Comparison of ENCODE assay signal across 8 cellular contexts in genomic region chr7:130668258-130669050, GRCh38. TPM values are rescaled to one million over a fixed set of nuclear protein-coding genes. Genes with fewer than 3 reads are reported as not detected.
DNase-seq lines count a peak whose midpoint lies in the region; ATAC-seq and TF ChIP-seq lines count a peak whose summit lies in the region.

A gene with protein sequence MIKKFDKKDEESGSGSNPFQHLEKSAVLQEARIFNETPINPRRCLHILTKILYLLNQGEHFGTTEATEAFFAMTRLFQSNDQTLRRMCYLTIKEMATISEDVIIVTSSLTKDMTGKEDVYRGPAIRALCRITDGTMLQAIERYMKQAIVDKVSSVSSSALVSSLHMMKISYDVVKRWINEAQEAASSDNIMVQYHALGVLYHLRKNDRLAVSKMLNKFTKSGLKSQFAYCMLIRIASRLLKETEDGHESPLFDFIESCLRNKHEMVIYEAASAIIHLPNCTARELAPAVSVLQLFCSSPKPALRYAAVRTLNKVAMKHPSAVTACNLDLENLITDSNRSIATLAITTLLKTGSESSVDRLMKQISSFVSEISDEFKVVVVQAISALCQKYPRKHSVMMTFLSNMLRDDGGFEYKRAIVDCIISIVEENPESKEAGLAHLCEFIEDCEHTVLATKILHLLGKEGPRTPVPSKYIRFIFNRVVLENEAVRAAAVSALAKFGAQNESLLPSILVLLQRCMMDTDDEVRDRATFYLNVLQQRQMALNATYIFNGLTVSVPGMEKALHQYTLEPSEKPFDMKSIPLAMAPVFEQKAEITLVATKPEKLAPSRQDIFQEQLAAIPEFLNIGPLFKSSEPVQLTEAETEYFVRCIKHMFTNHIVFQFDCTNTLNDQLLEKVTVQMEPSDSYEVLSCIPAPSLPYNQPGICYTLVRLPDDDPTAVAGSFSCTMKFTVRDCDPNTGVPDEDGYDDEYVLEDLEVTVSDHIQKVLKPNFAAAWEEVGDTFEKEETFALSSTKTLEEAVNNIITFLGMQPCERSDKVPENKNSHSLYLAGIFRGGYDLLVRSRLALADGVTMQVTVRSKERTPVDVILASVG (minus strand): TSS chr7:130668748. CDS start chr7:130668668, 80 bp downstream.

- peak within 1 kb of the TSS; percentile 70 to 77 for H3K4me3 ChIP-seq in prostate gland
- H3K4me3 ChIP-seq in upper lobe of right lung = peak within 1 kb of the TSS; percentile 86

- ATAC-seq in HG02763 (IDR thresholded peaks at IDR 0.05; ENCODE audit: unreplicated experiment) (peak; percentile 96), left cardiac atrium (peak; percentile 99 to 100), upper lobe of right lung (peak; percentile 99)

- peaks cover 19% of the 10 kb centered on the region for H3K4me1 Mint-ChIP-seq in T-helper 1 cell treated with Interleukin-12 subunit alpha and Interleukin-12 subunit beta and Interleukin-4 antibody, amounts not matched to agents 30 μg/mL and 1 μg/mL, for 36 hours (ENCODE audit: low read depth)

- under 1% methylated on average over 72 of the region's 98 CpGs for WGBS in prostate gland

- H3K9me3 Mint-ChIP-seq in T-helper 1 cell treated with Interleukin-12 subunit alpha and Interleukin-12 subunit beta and Interleukin-4 antibody, amounts not matched to agents 30 μg/mL and 1 μg/mL, for 36 hours = no peaks in the 10 kb centered on the region

- TF ChIP-seq CTCF in prostate gland (IDR thresholded peaks at IDR 0.05) (no peak), upper lobe of right lung (IDR thresholded peaks at IDR 0.05) (no peak)

- peak; percentile 74 for TF ChIP-seq POLR2A in GM15510 (IDR thresholded peaks at IDR 0.05; ENCODE audit: borderline replicate concordance, extremely low read depth, insufficient read length)
- peak; percentile 19 for TF ChIP-seq POLR2A in prostate gland (IDR thresholded peaks at IDR 0.05)

- H3K4me1 ChIP-seq in prostate gland (replicated peaks) = no peaks in the 10 kb centered on the region
- peaks cover 8% of the 10 kb centered on the region for H3K4me1 ChIP-seq in upper lobe of right lung

- H3K27me3 ChIP-seq in prostate gland (replicated peaks; ENCODE audit: insufficient read depth) (no peaks in the 10 kb centered on the region), upper lobe of right lung (no peaks in the 10 kb centered on the region)

- DNase-seq in NCI-H128 (lab: John Stamatoyannopoulos, UW; ENCODE audit: unreplicated experiment) (peak; percentile 66), amniotic stem cell (lab: John Stamatoyannopoulos, UW) (peak; percentile 47), left cardiac atrium (peak; percentile 89), prostate gland (ENCODE audit: low spot score) (peak; percentile 78), upper lobe of right lung (peak; percentile 93)

- peak within 1 kb of the TSS; percentile 45 for H3K27ac Mint-ChIP-seq in T-helper 1 cell treated with Interleukin-12 subunit alpha and Interleukin-12 subunit beta and Interleukin-4 antibody, amounts not matched to agents 30 μg/mL and 1 μg/mL, for 36 hours

- H3K27ac ChIP-seq in prostate gland (peak within 1 kb of the TSS; percentile 77 to 83), upper lobe of right lung (peak within 1 kb of the TSS; percentile 78)

- no peaks in the 10 kb centered on the region for H3K36me3 ChIP-seq in prostate gland
- no peaks in the 10 kb centered on the region for H3K36me3 ChIP-seq in upper lobe of right lung

- peaks cover 4% of the 10 kb centered on the region for H3K36me3 Mint-ChIP-seq in T-helper 1 cell treated with Interleukin-12 subunit alpha and Interleukin-12 subunit beta and Interleukin-4 antibody, amounts not matched to agents 30 μg/mL and 1 μg/mL, for 36 hours (ENCODE audit: low read depth)

- H3K9me3 ChIP-seq in prostate gland = no peaks in the 10 kb centered on the region
- no peaks in the 10 kb centered on the region for H3K9me3 ChIP-seq in upper lobe of right lung

- intact Hi-C loops in left cardiac atrium (cut with DNase I) (loop anchor here in 1 of 2 donors (10.0 kb wide), 1 partner anchor 174 kb away; the partner anchor contains the start of gene MEST), prostate gland (cut with DNase I) (loop anchor here (2.0 kb wide), 1 partner anchor 598 kb away; the partner anchor contains the start of gene KLHDC10), upper lobe of right lung (cut with DNase I) (no loop called here)

- peak within 1 kb of the TSS; percentile 82 for H3K4me3 Mint-ChIP-seq in T-helper 1 cell treated with Interleukin-12 subunit alpha and Interleukin-12 subunit beta and Interleukin-4 antibody, amounts not matched to agents 30 μg/mL and 1 μg/mL, for 36 hours

- H3K27me3 Mint-ChIP-seq in T-helper 1 cell treated with Interleukin-12 subunit alpha and Interleukin-12 subunit beta and Interleukin-4 antibody, amounts not matched to agents 30 μg/mL and 1 μg/mL, for 36 hours (ENCODE audit: low read depth) = peaks cover 9% of the 10 kb centered on the region

RNA-seq across cellular contexts. Expression of the gene that starts here (rescaled TPM):
- total RNA-seq in left cardiac atrium (10 to 100 TPM; 17.9 to 18.4 TPM), prostate gland (10 to 100 TPM; 15.3 to 46.1 TPM), upper lobe of right lung (16.3 TPM)

Comparison
In these comparisons a context has a peak if more than half of its experiments do, and no peak if none do; other contexts are left out.
1. Peak in every context shown above with its lines: DNase-seq, ATAC-seq, H3K4me3 ChIP-seq and H3K27ac ChIP-seq.